In genomic region chr18:62175521-62175920, GRCh38 we compare ENCODE assay signal across 12 cellular contexts. TPM values are rescaled to one million over a fixed set of nuclear protein-coding genes. Genes with fewer than 3 reads are reported as not detected.
DNase-seq lines count a peak whose midpoint lies in the region; ATAC-seq lines count a peak whose summit lies in the region.
"Had no signal": no experiment of that assay in that cellular context is flagged by ENCODE, and none has a peak within 500 bp of the region (broad histone marks: within the 10 kb centered on the region; RNA-seq: fewer than 3 reads in every experiment).

No MANE protein-coding gene starts in this region.

- H3K4me3 Mint-ChIP-seq in activated CD4-positive, alpha-beta T cell treated with anti-CD3 and anti-CD28 coated beads, Interleukin-2, amount 10 ng/mL, durations not matched to agents 7 days and 5 days = no peak overlapping the region
- H3K4me3 Mint-ChIP-seq in activated T-helper 17 cell treated with anti-CD3 and anti-CD28 coated beads, Interleukin-2, amount 50 U/mL, for 72 hours = no peak overlapping the region
- H3K4me3 Mint-ChIP-seq in stimulated activated naive CD8-positive, alpha-beta T cell treated with anti-CD3 and anti-CD28 coated beads, Interleukin-15, amount 100 ng/mL, for 72 hours = no peak overlapping the region
- H3K4me3 Mint-ChIP-seq: CD4-positive, CD25-positive, alpha-beta regulatory T cell; GM23338 had no signal

- H3K27ac Mint-ChIP-seq in activated CD4-positive, alpha-beta T cell treated with anti-CD3 and anti-CD28 coated beads, Interleukin-2, amount 10 ng/mL, durations not matched to agents 7 days and 5 days = no peak overlapping the region
- H3K27ac Mint-ChIP-seq in activated T-helper 17 cell treated with anti-CD3 and anti-CD28 coated beads, Interleukin-2, amount 50 U/mL, for 72 hours = no peak overlapping the region
- no peak overlapping the region for H3K27ac Mint-ChIP-seq in stimulated activated naive CD8-positive, alpha-beta T cell treated with anti-CD3 and anti-CD28 coated beads, Interleukin-15, amount 100 ng/mL, for 72 hours
- H3K27ac Mint-ChIP-seq: CD4-positive, CD25-positive, alpha-beta regulatory T cell; GM23338 had no signal

- H3K4me1 Mint-ChIP-seq in activated CD4-positive, alpha-beta T cell treated with anti-CD3 and anti-CD28 coated beads, Interleukin-2, amount 10 ng/mL, durations not matched to agents 7 days and 5 days = no peaks in the 10 kb centered on the region
- peaks cover 9% of the 10 kb centered on the region for H3K4me1 Mint-ChIP-seq in activated T-helper 17 cell treated with anti-CD3 and anti-CD28 coated beads, Interleukin-2, amount 50 U/mL, for 72 hours
- peaks cover 6% of the 10 kb centered on the region for H3K4me1 Mint-ChIP-seq in stimulated activated naive CD8-positive, alpha-beta T cell treated with anti-CD3 and anti-CD28 coated beads, Interleukin-15, amount 100 ng/mL, for 72 hours
- H3K4me1 Mint-ChIP-seq: GM23338 had no signal

- H3K9me3 Mint-ChIP-seq in activated CD4-positive, alpha-beta T cell treated with anti-CD3 and anti-CD28 coated beads, Interleukin-2, amount 10 ng/mL, durations not matched to agents 7 days and 5 days = no peaks in the 10 kb centered on the region
- H3K9me3 Mint-ChIP-seq in activated T-helper 17 cell treated with anti-CD3 and anti-CD28 coated beads, Interleukin-2, amount 50 U/mL, for 72 hours = no peaks in the 10 kb centered on the region
- H3K9me3 Mint-ChIP-seq in stimulated activated naive CD8-positive, alpha-beta T cell treated with anti-CD3 and anti-CD28 coated beads, Interleukin-15, amount 100 ng/mL, for 72 hours = no peaks in the 10 kb centered on the region
- H3K9me3 Mint-ChIP-seq: GM23338 had no signal

- peak; percentile 6 for DNase-seq in activated CD4-positive, alpha-beta T cell treated with anti-CD3 and anti-CD28 coated beads for 48 hours
- no peak for DNase-seq in activated CD4-positive, alpha-beta T cell treated with anti-CD3 and anti-CD28 coated beads, Interleukin-2, amount 10 ng/mL, durations not matched to agents 7 days and 5 days
- DNase-seq in stimulated activated naive CD8-positive, alpha-beta T cell treated with anti-CD3 and anti-CD28 coated beads, Interleukin-15, amount 100 ng/mL, for 72 hours = no peak
- DNase-seq in medulla oblongata (ENCODE audit: extremely low spot score) (no peak), left lobe of liver (ENCODE audit: low spot score) (no peak)
- DNase-seq: ACHN; CD4-positive, CD25-positive, alpha-beta regulatory T cell; DMS53; H7 had no signal

- ATAC-seq in GM18868 (IDR thresholded peaks at IDR 0.05; ENCODE audit: unreplicated experiment) = peak; percentile 47
- ATAC-seq in activated T-helper 17 cell treated with anti-CD3 and anti-CD28 coated beads, Interleukin-2, amount 50 U/mL, for 72 hours (replicated peaks) = peak; percentile 49
- ATAC-seq in stimulated activated naive CD8-positive, alpha-beta T cell treated with anti-CD3 and anti-CD28 coated beads, Interleukin-15, amount 100 ng/mL, for 72 hours = peak; percentile 49
- ATAC-seq in left lobe of liver = no peak
- ATAC-seq: GM23338 had no signal

- POLR2A ChIA-PET in activated CD4-positive, alpha-beta T cell treated with anti-CD3 and anti-CD28 coated beads, Interleukin-2, amount 10 ng/mL, durations not matched to agents 7 days and 5 days (lab: Charles Lee) = no interaction called here

- H3K27me3 Mint-ChIP-seq in activated CD4-positive, alpha-beta T cell treated with anti-CD3 and anti-CD28 coated beads, Interleukin-2, amount 10 ng/mL, durations not matched to agents 7 days and 5 days = no peaks in the 10 kb centered on the region
- no peaks in the 10 kb centered on the region for H3K27me3 Mint-ChIP-seq in activated T-helper 17 cell treated with anti-CD3 and anti-CD28 coated beads, Interleukin-2, amount 50 U/mL, for 72 hours
- no peaks in the 10 kb centered on the region for H3K27me3 Mint-ChIP-seq in stimulated activated naive CD8-positive, alpha-beta T cell treated with anti-CD3 and anti-CD28 coated beads, Interleukin-15, amount 100 ng/mL, for 72 hours
- H3K27me3 Mint-ChIP-seq: CD4-positive, CD25-positive, alpha-beta regulatory T cell had no signal

- no peaks in the 10 kb centered on the region for H3K36me3 Mint-ChIP-seq in activated CD4-positive, alpha-beta T cell treated with anti-CD3 and anti-CD28 coated beads, Interleukin-2, amount 10 ng/mL, durations not matched to agents 7 days and 5 days (ENCODE audit: low read depth)
- H3K36me3 Mint-ChIP-seq in activated T-helper 17 cell treated with anti-CD3 and anti-CD28 coated beads, Interleukin-2, amount 50 U/mL, for 72 hours (ENCODE audit: low read depth) = no peaks in the 10 kb centered on the region

- CTCF ChIA-PET in activated CD4-positive, alpha-beta T cell treated with anti-CD3 and anti-CD28 coated beads, Interleukin-2, amount 10 ng/mL, durations not matched to agents 7 days and 5 days (lab: Charles Lee) = no interaction called here

RNA-seq across cellular contexts. Expression of gene PIGN, which starts 11.3 kb away (rescaled TPM):
- total RNA-seq in activated CD4-positive, alpha-beta T cell treated with anti-CD3 and anti-CD28 coated beads, Interleukin-2, amount 10 ng/mL, durations not matched to agents 7 days and 5 days = 10 to 100 TPM; 28.5 to 31.8 TPM
- 10 to 100 TPM; 32.3 to 32.8 TPM for total RNA-seq in activated T-helper 17 cell treated with anti-CD3 and anti-CD28 coated beads, Interleukin-2, amount 50 U/mL, for 72 hours
- 13.5 TPM for total RNA-seq in left lobe of liver

RNA-seq across cellular contexts. Expression of gene RELCH, which starts 11.5 kb away (rescaled TPM):
- 10 to 100 TPM; 41.7 to 46.3 TPM for total RNA-seq in activated CD4-positive, alpha-beta T cell treated with anti-CD3 and anti-CD28 coated beads, Interleukin-2, amount 10 ng/mL, durations not matched to agents 7 days and 5 days
- 10 to 100 TPM; 23.2 to 28.7 TPM for total RNA-seq in activated T-helper 17 cell treated with anti-CD3 and anti-CD28 coated beads, Interleukin-2, amount 50 U/mL, for 72 hours
- 11.1 TPM for total RNA-seq in left lobe of liver
